In the genomic region with DNA sequence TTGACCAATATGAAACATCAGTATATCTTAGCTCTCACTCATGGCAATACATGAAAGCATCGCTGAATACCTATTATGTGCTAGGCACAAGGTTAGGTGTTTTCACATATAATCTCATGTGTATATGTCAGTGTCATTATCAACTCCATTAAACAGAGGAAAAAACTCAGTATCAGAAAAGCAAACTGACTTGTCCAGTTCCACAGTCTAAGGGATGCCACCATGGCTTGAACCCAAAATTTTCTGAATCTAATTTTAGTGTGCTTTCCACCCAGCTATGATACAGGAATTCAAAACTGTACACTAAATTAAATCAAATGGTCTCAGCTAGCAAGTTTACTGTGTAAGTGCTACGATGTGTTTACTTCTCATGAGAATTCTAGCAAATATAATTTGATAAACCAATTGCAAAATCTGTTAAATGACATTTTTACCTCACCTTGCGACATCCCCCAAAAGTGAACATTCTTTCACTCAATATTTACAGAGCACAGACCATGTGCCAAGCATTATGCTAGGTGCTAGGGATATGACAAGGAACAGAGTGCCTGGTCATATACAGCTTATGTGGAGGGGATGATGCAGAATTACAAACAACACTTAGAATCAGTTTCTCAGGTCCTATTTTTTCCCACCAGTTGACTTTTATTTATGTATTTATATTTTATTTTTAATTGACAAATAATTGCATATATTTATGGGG, we compare ENCODE assay signal across 8 cellular contexts.
"Had no signal": no experiment of that assay in that cellular context is flagged by ENCODE, and none has a peak within 500 bp of the region (broad histone marks: within the 10 kb centered on the region; RNA-seq: fewer than 3 reads in every experiment).

No MANE protein-coding gene starts in this region.

- ATAC-seq: GM23338 had no signal

- H3K4me2 ChIP-seq: GM23338 had no signal

- H3K4me3 Mint-ChIP-seq: GM23338, H9, IgD-negative memory B cell had no signal

- H3K9me3 Mint-ChIP-seq: GM23338, H9 had no signal

- DNase-seq: H9, HCEC 1CT, KBM-7 had no signal

- H2AFZ ChIP-seq: GM23338 had no signal

- H3K4me1 Mint-ChIP-seq: IgD-negative memory B cell had no signal

- H3K4me3 ChIP-seq: GM23338 had no signal

- H3K27me3 Mint-ChIP-seq: IgD-negative memory B cell had no signal

- FAIRE-seq: H1, H54, HTR-8/SVneo had no signal

- H3K36me3 Mint-ChIP-seq: IgD-negative memory B cell had no signal

- H3K27ac Mint-ChIP-seq: GM23338, IgD-negative memory B cell had no signal
